Comparison of ENCODE assay signal across 15 cellular contexts in genomic region chr1:226956942-226957713, GRCh38.
"Had no signal": no experiment of that assay in that cellular context is flagged by ENCODE, and none has a peak within 500 bp of the region (broad histone marks: within the 10 kb centered on the region; RNA-seq: fewer than 3 reads in every experiment).

No MANE protein-coding gene starts in this region.

- DNase-seq: activated CD4-positive, alpha-beta T cell treated with anti-CD3 and anti-CD28 coated beads, Interleukin-2, amount 50 U/mL, for 48 hours; activated CD8-positive, alpha-beta memory T cell treated with anti-CD3 and anti-CD28 coated beads, Interleukin-2, amount 10 ng/mL, durations not matched to agents 7 days and 5 days; activated naive CD4-positive, alpha-beta T cell treated with Interleukin-2 at 50 U/mL for 16 hours; activated naive CD8-positive, alpha-beta T cell treated with anti-CD3 and anti-CD28 coated beads, Interleukin-2, amount 50 U/mL, for 24 hours; activated T-cell treated with anti-CD3 and anti-CD28 coated beads, Interleukin-2, amount 50 U/mL, for 48 hours; cortex of kidney; effector CD8-positive, alpha-beta T cell; left lung; mesendoderm; SIG-M5; small intestine; substantia nigra; transverse colon had no signal

- H3K36me3 ChIP-seq: cardiac muscle cell, left lung, transverse colon had no signal

- H3K27ac Mint-ChIP-seq: activated CD8-positive, alpha-beta memory T cell treated with anti-CD3 and anti-CD28 coated beads, Interleukin-2, amount 10 ng/mL, durations not matched to agents 7 days and 5 days; activated naive CD8-positive, alpha-beta T cell treated with anti-CD3 and anti-CD28 coated beads, Interleukin-2, amount 50 U/mL, for 24 hours had no signal

- H3K27me3 ChIP-seq: cardiac muscle cell, left lung, transverse colon had no signal

- H3K4me3 ChIP-seq: cardiac muscle cell, left lung, transverse colon had no signal

- H3K27me3 Mint-ChIP-seq: activated CD8-positive, alpha-beta memory T cell treated with anti-CD3 and anti-CD28 coated beads, Interleukin-2, amount 10 ng/mL, durations not matched to agents 7 days and 5 days; activated naive CD8-positive, alpha-beta T cell treated with anti-CD3 and anti-CD28 coated beads, Interleukin-2, amount 50 U/mL, for 24 hours had no signal

- H3K9me3 ChIP-seq: left lung, transverse colon had no signal

- H3K4me3 Mint-ChIP-seq: activated CD8-positive, alpha-beta memory T cell treated with anti-CD3 and anti-CD28 coated beads, Interleukin-2, amount 10 ng/mL, durations not matched to agents 7 days and 5 days; activated naive CD8-positive, alpha-beta T cell treated with anti-CD3 and anti-CD28 coated beads, Interleukin-2, amount 50 U/mL, for 24 hours; neural crest cell had no signal

- H3K27ac ChIP-seq: cardiac muscle cell, left lung, transverse colon had no signal

- ATAC-seq: activated CD8-positive, alpha-beta memory T cell treated with anti-CD3 and anti-CD28 coated beads, Interleukin-2, amount 10 ng/mL, durations not matched to agents 7 days and 5 days; activated naive CD8-positive, alpha-beta T cell treated with anti-CD3 and anti-CD28 coated beads, Interleukin-2, amount 50 U/mL, for 24 hours; left lung had no signal

- H3K4me1 Mint-ChIP-seq: activated CD8-positive, alpha-beta memory T cell treated with anti-CD3 and anti-CD28 coated beads, Interleukin-2, amount 10 ng/mL, durations not matched to agents 7 days and 5 days had no signal
